In genomic region chr21:44949161-44950015, GRCh38 we compare ENCODE assay signal across 1 cellular context.
TF ChIP-seq lines count a peak whose summit lies in the region.

No MANE protein-coding gene starts in this region.

TF ChIP-seq in K562, 482 proteins besides CTCF, POLR2A, EP300 and RAD21 (continued from another document):
- TF ChIP-seq EWSR1 (IDR thresholded peaks at IDR 0.05; ENCODE audit: borderline replicate concordance, low read depth, partially characterized antibody) (no peak), RBFOX2 (IDR thresholded peaks at IDR 0.05; ENCODE audit: low read depth, low read length) (peak; percentile 42; the same call in 1 of the 2 replicates), SRF (CRISPR knock-in tag; IDR thresholded peaks at IDR 0.05) (no peak), ZZZ3 (IDR thresholded peaks at IDR 0.05) (no peak), MAZ (CRISPR knock-in tag; conservative IDR thresholded peaks at IDR 0.05 in 1 of 2, IDR thresholded peaks at IDR 0.05 in 1 of 2) (peak in 1 of 2 experiments; percentile 57; a peak in 1 of 4 replicates), UBTF (IDR thresholded peaks at IDR 0.05; ENCODE audit: borderline replicate concordance in 1 of 2, low read depth in 2 of 2, low read length in 2 of 2) (0 out of 4 replicates have a peak, but pooled peaks of 1 of the 2 experiments have one; percentile 36), TEAD1 (CRISPR knock-in tag; IDR thresholded peaks at IDR 0.05) (0 out of 4 replicates have a peak, but pooled peaks of 1 of the 2 experiments have one; percentile 23), DEAF1 (CRISPR knock-in tag; IDR thresholded peaks at IDR 0.05) (peak; percentile 82), CCAR2 (IDR thresholded peaks at IDR 0.05; ENCODE audit: low read depth, low read length) (no peak), BACH1 (tag; IDR thresholded peaks at IDR 0.05) (no peak), POLR2G (IDR thresholded peaks at IDR 0.05; ENCODE audit: low read depth, low read length) (peak; percentile 47), ZNF764 (CRISPR knock-in tag; IDR thresholded peaks at IDR 0.05; ENCODE audit: low read depth) (no peak), MBD2 (IDR thresholded peaks at IDR 0.05; ENCODE audit: borderline replicate concordance, low read depth) (no peak), SREBF1 (IDR thresholded peaks at IDR 0.05; ENCODE audit: borderline replicate concordance, low read depth, low read length) (0 out of 2 replicates have a peak, but pooled peaks have one; percentile 33), ATF1 (CRISPR knock-in tag; IDR thresholded peaks at IDR 0.05) (no peak), ATF1 (tag; IDR thresholded peaks at IDR 0.05) (peak; percentile 23; the same call in 1 of the 2 replicates), ZNF644 (tag; IDR thresholded peaks at IDR 0.05; ENCODE audit: low read depth) (no peak), RFX5 (IDR thresholded peaks at IDR 0.05; ENCODE audit: low read depth, low read length) (no peak), YY1 (IDR thresholded peaks at IDR 0.05; ENCODE audit: borderline replicate concordance in 1 of 3, control insufficient read depth in 1 of 3, extremely low read depth in 1 of 3, insufficient read depth in 3 of 3, insufficient read length in 1 of 3, insufficient replicate concordance in 2 of 3, low read depth in 1 of 3, low read length in 2 of 3) (peak in 1 of 3 experiments; percentile 17), CBFB (CRISPR knock-in tag; IDR thresholded peaks at IDR 0.05) (0 out of 2 replicates have a peak, but pooled peaks have one; percentile 59), PKNOX1 (IDR thresholded peaks at IDR 0.05) (peak; percentile 20; the same call in 1 of the 2 replicates), ZFX (CRISPR knock-in tag; IDR thresholded peaks at IDR 0.05) (0 out of 2 replicates have a peak, but pooled peaks have one; percentile 20), TEAD2 (tag; IDR thresholded peaks at IDR 0.05) (no peak), ETV6 (IDR thresholded peaks at IDR 0.05; ENCODE audit: borderline replicate concordance in 1 of 2, low read depth in 2 of 2, low read length in 1 of 2) (no peak), ETV6 (CRISPR knock-in tag; IDR thresholded peaks at IDR 0.05; ENCODE audit: borderline replicate concordance) (no peak), MYC (IDR thresholded peaks at IDR 0.05; ENCODE audit: low read depth, low read length) (peak; percentile 32; the same call in 1 of the 2 replicates), MYC (CRISPR knock-in tag; IDR thresholded peaks at IDR 0.05; ENCODE audit: borderline replicate concordance, low read depth) (no peak)
